Comparison of ENCODE assay signal across 1 cellular context in the genomic region with DNA sequence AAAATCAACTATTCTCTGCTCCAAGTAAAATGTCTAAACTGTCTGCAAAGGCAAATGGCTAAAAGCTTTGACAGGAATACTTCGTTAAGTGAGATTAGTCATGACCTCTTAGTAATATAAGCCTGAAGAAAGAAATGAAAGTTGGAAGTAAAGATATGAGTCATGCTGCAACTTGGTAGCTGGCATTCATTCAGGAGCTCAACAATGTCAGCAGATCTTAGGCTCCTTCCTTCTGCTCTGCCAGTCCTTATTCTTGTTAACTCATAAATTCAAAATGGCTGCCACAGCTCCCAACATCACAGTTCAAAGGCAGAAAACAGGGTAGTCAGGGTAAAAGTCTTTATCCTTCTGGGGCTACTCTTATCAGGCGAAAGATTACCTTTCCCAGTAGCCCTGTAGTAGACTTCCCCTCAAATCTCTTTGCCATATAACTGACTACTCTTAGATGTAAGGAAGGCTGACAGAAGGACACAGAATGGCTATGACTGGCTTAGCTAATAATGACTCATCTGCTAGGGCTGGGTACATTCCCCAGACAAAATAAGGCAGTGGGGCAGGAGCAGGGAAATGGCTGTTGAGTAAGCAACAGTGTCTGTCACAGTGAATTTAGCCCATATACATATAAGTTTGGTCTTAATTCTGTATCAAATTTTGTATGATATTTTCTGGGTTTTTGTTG.
TF ChIP-seq lines count a peak whose summit lies in the region.

No MANE protein-coding gene starts in this region.

TF ChIP-seq in GM12878, 131 proteins besides CTCF, POLR2A, EP300 and RAD21:
- TF ChIP-seq, protein P1, sequence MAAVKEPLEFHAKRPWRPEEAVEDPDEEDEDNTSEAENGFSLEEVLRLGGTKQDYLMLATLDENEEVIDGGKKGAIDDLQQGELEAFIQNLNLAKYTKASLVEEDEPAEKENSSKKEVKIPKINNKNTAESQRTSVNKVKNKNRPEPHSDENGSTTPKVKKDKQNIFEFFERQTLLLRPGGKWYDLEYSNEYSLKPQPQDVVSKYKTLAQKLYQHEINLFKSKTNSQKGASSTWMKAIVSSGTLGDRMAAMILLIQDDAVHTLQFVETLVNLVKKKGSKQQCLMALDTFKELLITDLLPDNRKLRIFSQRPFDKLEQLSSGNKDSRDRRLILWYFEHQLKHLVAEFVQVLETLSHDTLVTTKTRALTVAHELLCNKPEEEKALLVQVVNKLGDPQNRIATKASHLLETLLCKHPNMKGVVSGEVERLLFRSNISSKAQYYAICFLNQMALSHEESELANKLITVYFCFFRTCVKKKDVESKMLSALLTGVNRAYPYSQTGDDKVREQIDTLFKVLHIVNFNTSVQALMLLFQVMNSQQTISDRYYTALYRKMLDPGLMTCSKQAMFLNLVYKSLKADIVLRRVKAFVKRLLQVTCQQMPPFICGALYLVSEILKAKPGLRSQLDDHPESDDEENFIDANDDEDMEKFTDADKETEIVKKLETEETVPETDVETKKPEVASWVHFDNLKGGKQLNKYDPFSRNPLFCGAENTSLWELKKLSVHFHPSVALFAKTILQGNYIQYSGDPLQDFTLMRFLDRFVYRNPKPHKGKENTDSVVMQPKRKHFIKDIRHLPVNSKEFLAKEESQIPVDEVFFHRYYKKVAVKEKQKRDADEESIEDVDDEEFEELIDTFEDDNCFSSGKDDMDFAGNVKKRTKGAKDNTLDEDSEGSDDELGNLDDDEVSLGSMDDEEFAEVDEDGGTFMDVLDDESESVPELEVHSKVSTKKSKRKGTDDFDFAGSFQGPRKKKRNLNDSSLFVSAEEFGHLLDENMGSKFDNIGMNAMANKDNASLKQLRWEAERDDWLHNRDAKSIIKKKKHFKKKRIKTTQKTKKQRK (IDR thresholded peaks at IDR 0.05; ENCODE audit: low read depth, low read length), result no peak
- TF ChIP-seq IKZF2 (IDR thresholded peaks at IDR 0.05) (peak; percentile 74 to 75), RUNX3 (IDR thresholded peaks at IDR 0.05; ENCODE audit: low read length) (peak; percentile 14; the same call in 1 of the 2 replicates), CBX3 (IDR thresholded peaks at IDR 0.05; ENCODE audit: borderline replicate concordance, low read depth) (no peak), CHD1 (IDR thresholded peaks at IDR 0.05; ENCODE audit: low read depth, low read length) (0 out of 2 replicates have a peak, but pooled peaks have one; percentile 23), POLR2AphosphoS5 (IDR thresholded peaks at IDR 0.05; ENCODE audit: low read length) (no peak), SRF (IDR thresholded peaks at IDR 0.05; ENCODE audit: low read depth in 2 of 2, low read length in 2 of 2) (0 out of 4 replicates have a peak, but pooled peaks of 1 of the 2 experiments have one; percentile 43), NR2F1 (conservative IDR thresholded peaks at IDR 0.05) (no peak), GABPA (IDR thresholded peaks at IDR 0.05; ENCODE audit: low read depth) (no peak; the same call in 1 of the 2 replicates), ZBED1 (IDR thresholded peaks at IDR 0.05; ENCODE audit: borderline replicate concordance) (no peak), EED (IDR thresholded peaks at IDR 0.05; ENCODE audit: low read depth) (peak; percentile 76), DPF2 (IDR thresholded peaks at IDR 0.05) (peak; percentile 74), NFIC (IDR thresholded peaks at IDR 0.05; ENCODE audit: low read depth, low read length) (peak; percentile 85), TAF1 (IDR thresholded peaks at IDR 0.05; ENCODE audit: borderline replicate concordance, low read depth, low read length) (0 out of 2 replicates have a peak, but pooled peaks have one; percentile 36), CREB1 (IDR thresholded peaks at IDR 0.05; ENCODE audit: low read depth) (peak; percentile 3; the same call in 1 of the 2 replicates), CEBPB (IDR thresholded peaks at IDR 0.05; ENCODE audit: borderline replicate concordance in 1 of 2, low read depth in 2 of 2, low read length in 2 of 2) (no peak), ZNF207 (IDR thresholded peaks at IDR 0.05; ENCODE audit: borderline replicate concordance) (no peak), ZSCAN29 (IDR thresholded peaks at IDR 0.05) (no peak), IRF4 (IDR thresholded peaks at IDR 0.05; ENCODE audit: low read depth, low read length) (peak; percentile 88), PML (IDR thresholded peaks at IDR 0.05; ENCODE audit: low read length) (peak; percentile 72; the same call in 1 of the 2 replicates), ETV6 (conservative IDR thresholded peaks at IDR 0.05 in 1 of 2, IDR thresholded peaks at IDR 0.05 in 1 of 2; ENCODE audit: borderline replicate concordance in 1 of 2, low read depth in 1 of 2) (peak in 1 of 2 experiments; percentile 68; a peak in 2 of 4 replicates), JUND (IDR thresholded peaks at IDR 0.05; ENCODE audit: low read depth, low read length) (peak; percentile 77), MXI1 (IDR thresholded peaks at IDR 0.05; ENCODE audit: low read depth, low read length) (no peak), CREM (IDR thresholded peaks at IDR 0.05; ENCODE audit: low read depth) (peak; percentile 10; the same call in 1 of the 2 replicates), MTA2 (IDR thresholded peaks at IDR 0.05; ENCODE audit: low read depth) (0 out of 2 replicates have a peak, but pooled peaks have one; percentile 7), LARP7 (IDR thresholded peaks at IDR 0.05) (no peak), IKZF1 (conservative IDR thresholded peaks at IDR 0.05) (peak; percentile 60), SP1 (IDR thresholded peaks at IDR 0.05; ENCODE audit: low read depth, low read length) (peak; percentile 23), RCOR1 (conservative IDR thresholded peaks at IDR 0.05; ENCODE audit: low read depth, low read length) (no peak), BHLHE40 (IDR thresholded peaks at IDR 0.05; ENCODE audit: borderline replicate concordance in 1 of 2, low read depth in 2 of 2, low read length in 1 of 2) (0 out of 4 replicates have a peak, but pooled peaks of 1 of the 2 experiments have one; percentile 23), POU2F2 (IDR thresholded peaks at IDR 0.05; ENCODE audit: borderline replicate concordance, low read depth, low read length) (0 out of 3 replicates have a peak, but pooled peaks have one; percentile 4), ZNF24 (IDR thresholded peaks at IDR 0.05) (peak; percentile 92), ATF7 (IDR thresholded peaks at IDR 0.05; ENCODE audit: low read depth) (peak; percentile 34; the same call in 1 of the 2 replicates), BCL11A (IDR thresholded peaks at IDR 0.05; ENCODE audit: low read depth, low read length) (peak; percentile 81), NR2C1 (IDR thresholded peaks at IDR 0.05) (no peak), YY1 (IDR thresholded peaks at IDR 0.05; ENCODE audit: low read depth, low read length) (peak; percentile 91), FOXM1 (IDR thresholded peaks at IDR 0.05; ENCODE audit: low read depth, low read length) (peak; percentile 80), JUNB (IDR thresholded peaks at IDR 0.05) (peak; percentile 94)
- TF ChIP-seq, protein P2, sequence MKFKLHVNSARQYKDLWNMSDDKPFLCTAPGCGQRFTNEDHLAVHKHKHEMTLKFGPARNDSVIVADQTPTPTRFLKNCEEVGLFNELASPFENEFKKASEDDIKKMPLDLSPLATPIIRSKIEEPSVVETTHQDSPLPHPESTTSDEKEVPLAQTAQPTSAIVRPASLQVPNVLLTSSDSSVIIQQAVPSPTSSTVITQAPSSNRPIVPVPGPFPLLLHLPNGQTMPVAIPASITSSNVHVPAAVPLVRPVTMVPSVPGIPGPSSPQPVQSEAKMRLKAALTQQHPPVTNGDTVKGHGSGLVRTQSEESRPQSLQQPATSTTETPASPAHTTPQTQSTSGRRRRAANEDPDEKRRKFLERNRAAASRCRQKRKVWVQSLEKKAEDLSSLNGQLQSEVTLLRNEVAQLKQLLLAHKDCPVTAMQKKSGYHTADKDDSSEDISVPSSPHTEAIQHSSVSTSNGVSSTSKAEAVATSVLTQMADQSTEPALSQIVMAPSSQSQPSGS (IDR thresholded peaks at IDR 0.05; ENCODE audit: low read length), result peak; percentile 60; the same call in 1 of the 2 replicates
- TF ChIP-seq, protein P3, sequence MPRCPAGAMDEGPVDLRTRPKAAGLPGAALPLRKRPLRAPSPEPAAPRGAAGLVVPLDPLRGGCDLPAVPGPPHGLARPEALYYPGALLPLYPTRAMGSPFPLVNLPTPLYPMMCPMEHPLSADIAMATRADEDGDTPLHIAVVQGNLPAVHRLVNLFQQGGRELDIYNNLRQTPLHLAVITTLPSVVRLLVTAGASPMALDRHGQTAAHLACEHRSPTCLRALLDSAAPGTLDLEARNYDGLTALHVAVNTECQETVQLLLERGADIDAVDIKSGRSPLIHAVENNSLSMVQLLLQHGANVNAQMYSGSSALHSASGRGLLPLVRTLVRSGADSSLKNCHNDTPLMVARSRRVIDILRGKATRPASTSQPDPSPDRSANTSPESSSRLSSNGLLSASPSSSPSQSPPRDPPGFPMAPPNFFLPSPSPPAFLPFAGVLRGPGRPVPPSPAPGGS (IDR thresholded peaks at IDR 0.05; ENCODE audit: borderline replicate concordance, insufficient read depth, low read depth, low read length, poor library complexity, severe bottlenecking), result peak; percentile 1
- TF ChIP-seq, protein P4, sequence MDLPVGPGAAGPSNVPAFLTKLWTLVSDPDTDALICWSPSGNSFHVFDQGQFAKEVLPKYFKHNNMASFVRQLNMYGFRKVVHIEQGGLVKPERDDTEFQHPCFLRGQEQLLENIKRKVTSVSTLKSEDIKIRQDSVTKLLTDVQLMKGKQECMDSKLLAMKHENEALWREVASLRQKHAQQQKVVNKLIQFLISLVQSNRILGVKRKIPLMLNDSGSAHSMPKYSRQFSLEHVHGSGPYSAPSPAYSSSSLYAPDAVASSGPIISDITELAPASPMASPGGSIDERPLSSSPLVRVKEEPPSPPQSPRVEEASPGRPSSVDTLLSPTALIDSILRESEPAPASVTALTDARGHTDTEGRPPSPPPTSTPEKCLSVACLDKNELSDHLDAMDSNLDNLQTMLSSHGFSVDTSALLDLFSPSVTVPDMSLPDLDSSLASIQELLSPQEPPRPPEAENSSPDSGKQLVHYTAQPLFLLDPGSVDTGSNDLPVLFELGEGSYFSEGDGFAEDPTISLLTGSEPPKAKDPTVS (IDR thresholded peaks at IDR 0.05; ENCODE audit: low read depth, low read length), result no peak
- TF ChIP-seq, protein P5, sequence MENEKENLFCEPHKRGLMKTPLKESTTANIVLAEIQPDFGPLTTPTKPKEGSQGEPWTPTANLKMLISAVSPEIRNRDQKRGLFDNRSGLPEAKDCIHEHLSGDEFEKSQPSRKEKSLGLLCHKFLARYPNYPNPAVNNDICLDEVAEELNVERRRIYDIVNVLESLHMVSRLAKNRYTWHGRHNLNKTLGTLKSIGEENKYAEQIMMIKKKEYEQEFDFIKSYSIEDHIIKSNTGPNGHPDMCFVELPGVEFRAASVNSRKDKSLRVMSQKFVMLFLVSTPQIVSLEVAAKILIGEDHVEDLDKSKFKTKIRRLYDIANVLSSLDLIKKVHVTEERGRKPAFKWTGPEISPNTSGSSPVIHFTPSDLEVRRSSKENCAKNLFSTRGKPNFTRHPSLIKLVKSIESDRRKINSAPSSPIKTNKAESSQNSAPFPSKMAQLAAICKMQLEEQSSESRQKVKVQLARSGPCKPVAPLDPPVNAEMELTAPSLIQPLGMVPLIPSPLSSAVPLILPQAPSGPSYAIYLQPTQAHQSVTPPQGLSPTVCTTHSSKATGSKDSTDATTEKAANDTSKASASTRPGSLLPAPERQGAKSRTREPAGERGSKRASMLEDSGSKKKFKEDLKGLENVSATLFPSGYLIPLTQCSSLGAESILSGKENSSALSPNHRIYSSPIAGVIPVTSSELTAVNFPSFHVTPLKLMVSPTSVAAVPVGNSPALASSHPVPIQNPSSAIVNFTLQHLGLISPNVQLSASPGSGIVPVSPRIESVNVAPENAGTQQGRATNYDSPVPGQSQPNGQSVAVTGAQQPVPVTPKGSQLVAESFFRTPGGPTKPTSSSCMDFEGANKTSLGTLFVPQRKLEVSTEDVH (IDR thresholded peaks at IDR 0.05; ENCODE audit: low read depth, partially characterized antibody), result no peak
- TF ChIP-seq, protein P6, sequence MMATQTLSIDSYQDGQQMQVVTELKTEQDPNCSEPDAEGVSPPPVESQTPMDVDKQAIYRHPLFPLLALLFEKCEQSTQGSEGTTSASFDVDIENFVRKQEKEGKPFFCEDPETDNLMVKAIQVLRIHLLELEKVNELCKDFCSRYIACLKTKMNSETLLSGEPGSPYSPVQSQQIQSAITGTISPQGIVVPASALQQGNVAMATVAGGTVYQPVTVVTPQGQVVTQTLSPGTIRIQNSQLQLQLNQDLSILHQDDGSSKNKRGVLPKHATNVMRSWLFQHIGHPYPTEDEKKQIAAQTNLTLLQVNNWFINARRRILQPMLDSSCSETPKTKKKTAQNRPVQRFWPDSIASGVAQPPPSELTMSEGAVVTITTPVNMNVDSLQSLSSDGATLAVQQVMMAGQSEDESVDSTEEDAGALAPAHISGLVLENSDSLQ (IDR thresholded peaks at IDR 0.05), result peak; percentile 26; the same call in 1 of the 2 replicates
TF ChIP-seq in GM12878: peak in this region for 28.
